Comparison of ENCODE assay signal across 24 cellular contexts in the genomic region with DNA sequence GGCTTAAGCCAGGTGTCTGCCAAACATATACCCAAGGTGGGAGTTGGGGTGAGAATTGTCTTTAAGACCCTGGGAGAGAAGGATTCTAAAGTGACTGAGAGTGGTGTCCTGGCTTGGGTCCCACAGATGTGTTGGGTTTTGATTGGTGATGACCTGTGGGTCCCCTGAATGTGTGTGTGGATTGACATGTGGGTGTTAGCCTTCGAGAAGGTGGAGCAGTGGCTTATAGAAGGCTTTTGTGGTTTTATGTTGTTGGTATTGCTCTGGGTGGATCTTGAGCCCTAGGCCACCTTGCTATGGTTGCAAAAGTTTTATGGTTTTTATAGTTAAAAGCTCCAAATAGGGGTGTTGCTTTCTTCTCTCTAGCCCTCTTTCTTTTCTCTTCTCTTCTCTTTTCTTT. TPM values are rescaled to one million over a fixed set of nuclear protein-coding genes. Genes with fewer than 3 reads are reported as not detected.
A peak's percentile ranks its signal among the peaks of the same experiment; 100 is the strongest.
DNase-seq lines count a peak whose midpoint lies in the region; ATAC-seq, FAIRE-seq and TF ChIP-seq lines count a peak whose summit lies in the region.
"Had no signal": no experiment of that assay in that cellular context is flagged by ENCODE, and none has a peak within 500 bp of the region (broad histone marks: within the 10 kb centered on the region; RNA-seq: fewer than 3 reads in every experiment).

No MANE protein-coding gene starts in this region.

- H3K4me1 ChIP-seq in right atrium auricular region, result peaks cover 0 to 37% of the 10 kb centered on the region in 2 donors
- H3K4me1 ChIP-seq in ascending aorta, result peaks cover 4 to 7% of the 10 kb centered on the region in 2 donors
- H3K4me1 ChIP-seq in mucosa of rectum (ENCODE audit: control insufficient read depth in 2 of 2, insufficient read depth in 2 of 2, low read length in 2 of 2), result peaks cover 14 to 28% of the 10 kb centered on the region in 2 donors

- DNase-seq in left cardiac atrium (peak; percentile 0), right atrium auricular region (ENCODE audit: low spot score) (no peak), ascending aorta (ENCODE audit: low spot score in 2 of 2) (no peak), urothelium cell line (ENCODE audit: low spot score) (no peak), NCI-H1694 treated with DMSO at 0.1 percent for 48 hours (lab: John Stamatoyannopoulos, UW) (no peak)
- no peak for DNase-seq in effector CD8-positive, alpha-beta T cell (lab: John Stamatoyannopoulos, UW)
- DNase-seq: activated CD4-positive, CD25-positive, alpha-beta regulatory T cell; C1 segment of cervical spinal cord; caudate nucleus; H9; NCI-H1092 treated with DMSO at 0.1 percent for 48 hours; NCI-H2081; NCI-H345; NCI-H82; OCI-M1; retina; stimulated activated CD4-positive, alpha-beta T cell treated with anti-CD3 and anti-CD28 coated beads, Interleukin-4, amount 100 ng/mL, for 24 hours; stimulated activated naive CD4-positive, alpha-beta T cell had no signal

- intact Hi-C loops in left cardiac atrium (cut with DNase I) (no loop called here), ascending aorta (cut with DNase I) (no loop called here)

- no peak overlapping the region for H3K27ac ChIP-seq in right atrium auricular region
- H3K27ac ChIP-seq in ascending aorta, result peak overlapping the region; percentile 70 to 72
- H3K27ac ChIP-seq in mucosa of rectum (ENCODE audit: low read depth in 2 of 2, low read length in 2 of 2), result peak overlapping the region; percentile 11 to 35
- H3K27ac ChIP-seq: heart left ventricle had no signal

- no peak overlapping the region for H3K9ac ChIP-seq in mucosa of rectum (ENCODE audit: low read depth in 1 of 2, low read length in 2 of 2)

- TF ChIP-seq CTCF in right atrium auricular region (IDR thresholded peaks at IDR 0.05), result no peak
- TF ChIP-seq CTCF in ascending aorta (IDR thresholded peaks at IDR 0.05), result no peak

- H3K27me3 ChIP-seq in right atrium auricular region (no peaks in the 10 kb centered on the region), ascending aorta (no peaks in the 10 kb centered on the region), mucosa of rectum (ENCODE audit: control insufficient read depth in 2 of 2, insufficient read depth in 2 of 2, low read length in 2 of 2) (no peaks in the 10 kb centered on the region)
- H3K27me3 ChIP-seq: dorsolateral prefrontal cortex, heart left ventricle had no signal

- ATAC-seq in left cardiac atrium (no peak), GM21526 (IDR thresholded peaks at IDR 0.05; ENCODE audit: low FRiP score, unreplicated experiment) (no peak)
- ATAC-seq: heart left ventricle, Right ventricle myocardium inferior had no signal

- H3K9me3 ChIP-seq in right atrium auricular region, result no peaks in the 10 kb centered on the region
- no peaks in the 10 kb centered on the region for H3K9me3 ChIP-seq in ascending aorta
- no peaks in the 10 kb centered on the region for H3K9me3 ChIP-seq in mucosa of rectum (ENCODE audit: control insufficient read depth in 2 of 2, low read length in 2 of 2)
- H3K9me3 ChIP-seq: heart left ventricle had no signal

- H3K4me3 ChIP-seq in right atrium auricular region (no peak overlapping the region), ascending aorta (no peak overlapping the region), mucosa of rectum (ENCODE audit: low read length in 2 of 2) (no peak overlapping the region)
- H3K4me3 ChIP-seq: dorsolateral prefrontal cortex, heart left ventricle, smooth muscle cell had no signal

- peak; percentile 92 for FAIRE-seq in urothelium cell line (lab: Jason Lieb, UNC)

- H3K36me3 ChIP-seq in right atrium auricular region (peaks cover 66% of the 10 kb centered on the region), ascending aorta (peaks cover 38 to 60% of the 10 kb centered on the region in 2 donors), mucosa of rectum (ENCODE audit: control insufficient read depth in 2 of 2, insufficient read depth in 2 of 2, low read length in 2 of 2) (peaks cover 58 to 61% of the 10 kb centered on the region in 2 donors)

RNA-seq across cellular contexts. Expression of a gene that starts 29.7 kb away (rescaled TPM):
- total RNA-seq in left cardiac atrium (10 to 100 TPM; 29.4 to 37.7 TPM), right atrium auricular region (10 to 100 TPM; 26.1 to 28.1 TPM), ascending aorta (134 TPM)

Comparison
In these comparisons a context has a peak if more than half of its experiments do, and no peak if none do; other contexts are left out.
1. H3K27ac ChIP-seq: peak in ascending aorta (2 of 2) and mucosa of rectum (2 of 2); none in right atrium auricular region (0 of 2).